Comparison of ENCODE assay signal across 1 cellular context in the genomic region with DNA sequence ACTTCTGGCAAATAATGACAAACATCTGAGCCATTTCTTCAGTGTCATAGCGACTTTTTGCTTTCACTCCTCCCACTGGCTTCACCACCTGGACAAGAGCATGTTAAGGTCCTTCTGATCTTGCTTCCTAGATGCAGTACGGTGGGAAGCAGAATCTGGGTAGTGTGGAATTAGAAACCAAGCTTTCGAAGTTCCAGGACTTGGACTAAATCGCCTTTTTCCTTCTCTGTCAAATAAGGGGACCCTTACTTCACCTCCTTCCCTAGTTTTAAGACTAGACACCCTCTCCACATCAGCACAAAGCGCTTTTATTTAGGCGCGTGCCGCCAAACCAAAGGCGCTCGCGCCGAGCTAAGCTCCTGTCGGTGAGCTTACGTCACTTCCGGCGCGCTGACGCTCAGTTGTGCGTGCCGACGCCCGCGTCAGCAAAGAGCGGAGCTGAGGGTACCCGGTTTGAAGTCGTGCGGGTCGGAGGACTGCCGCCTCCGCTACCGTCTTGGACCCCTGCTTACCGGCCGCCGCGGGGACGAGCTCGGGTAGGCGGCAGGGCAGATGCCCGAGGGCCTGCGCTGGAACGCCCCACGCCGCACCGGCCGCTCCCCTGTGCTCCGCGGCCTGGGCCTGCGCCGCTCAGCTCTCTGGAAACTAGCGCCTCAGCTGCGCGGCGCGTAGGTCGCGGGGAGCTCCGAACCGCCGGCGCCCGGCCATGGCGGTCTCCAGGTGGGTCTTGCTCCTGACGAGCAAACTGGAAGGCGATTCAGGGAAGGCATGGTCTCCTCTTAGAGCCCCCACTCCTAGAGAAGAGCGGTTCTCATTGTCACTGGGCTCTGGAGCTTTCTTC.
TF ChIP-seq lines count a peak whose summit lies in the region.

A gene (plus strand): TSS at position 400 of the 841 bp plus-strand sequence. CDS start 307 bp downstream, at position 707.

TF ChIP-seq in K562, 482 proteins besides CTCF, POLR2A, EP300 and RAD21 (continued from another document and continues in another):
- TF ChIP-seq, protein P1, sequence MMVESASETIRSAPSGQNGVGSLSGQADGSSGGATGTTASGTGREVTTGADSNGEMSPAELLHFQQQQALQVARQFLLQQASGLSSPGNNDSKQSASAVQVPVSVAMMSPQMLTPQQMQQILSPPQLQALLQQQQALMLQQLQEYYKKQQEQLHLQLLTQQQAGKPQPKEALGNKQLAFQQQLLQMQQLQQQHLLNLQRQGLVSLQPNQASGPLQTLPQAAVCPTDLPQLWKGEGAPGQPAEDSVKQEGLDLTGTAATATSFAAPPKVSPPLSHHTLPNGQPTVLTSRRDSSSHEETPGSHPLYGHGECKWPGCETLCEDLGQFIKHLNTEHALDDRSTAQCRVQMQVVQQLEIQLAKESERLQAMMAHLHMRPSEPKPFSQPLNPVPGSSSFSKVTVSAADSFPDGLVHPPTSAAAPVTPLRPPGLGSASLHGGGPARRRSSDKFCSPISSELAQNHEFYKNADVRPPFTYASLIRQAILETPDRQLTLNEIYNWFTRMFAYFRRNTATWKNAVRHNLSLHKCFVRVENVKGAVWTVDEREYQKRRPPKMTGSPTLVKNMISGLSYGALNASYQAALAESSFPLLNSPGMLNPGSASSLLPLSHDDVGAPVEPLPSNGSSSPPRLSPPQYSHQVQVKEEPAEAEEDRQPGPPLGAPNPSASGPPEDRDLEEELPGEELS (CRISPR knock-in tag; IDR thresholded peaks at IDR 0.05; ENCODE audit: borderline replicate concordance), result peak; percentile 43; the same call in 1 of the 2 replicates
- TF ChIP-seq, protein P2, sequence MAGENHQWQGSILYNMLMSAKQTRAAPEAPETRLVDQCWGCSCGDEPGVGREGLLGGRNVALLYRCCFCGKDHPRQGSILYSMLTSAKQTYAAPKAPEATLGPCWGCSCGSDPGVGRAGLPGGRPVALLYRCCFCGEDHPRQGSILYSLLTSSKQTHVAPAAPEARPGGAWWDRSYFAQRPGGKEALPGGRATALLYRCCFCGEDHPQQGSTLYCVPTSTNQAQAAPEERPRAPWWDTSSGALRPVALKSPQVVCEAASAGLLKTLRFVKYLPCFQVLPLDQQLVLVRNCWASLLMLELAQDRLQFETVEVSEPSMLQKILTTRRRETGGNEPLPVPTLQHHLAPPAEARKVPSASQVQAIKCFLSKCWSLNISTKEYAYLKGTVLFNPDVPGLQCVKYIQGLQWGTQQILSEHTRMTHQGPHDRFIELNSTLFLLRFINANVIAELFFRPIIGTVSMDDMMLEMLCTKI (IDR thresholded peaks at IDR 0.05; ENCODE audit: partially characterized antibody), result no peak
- TF ChIP-seq, protein P3, sequence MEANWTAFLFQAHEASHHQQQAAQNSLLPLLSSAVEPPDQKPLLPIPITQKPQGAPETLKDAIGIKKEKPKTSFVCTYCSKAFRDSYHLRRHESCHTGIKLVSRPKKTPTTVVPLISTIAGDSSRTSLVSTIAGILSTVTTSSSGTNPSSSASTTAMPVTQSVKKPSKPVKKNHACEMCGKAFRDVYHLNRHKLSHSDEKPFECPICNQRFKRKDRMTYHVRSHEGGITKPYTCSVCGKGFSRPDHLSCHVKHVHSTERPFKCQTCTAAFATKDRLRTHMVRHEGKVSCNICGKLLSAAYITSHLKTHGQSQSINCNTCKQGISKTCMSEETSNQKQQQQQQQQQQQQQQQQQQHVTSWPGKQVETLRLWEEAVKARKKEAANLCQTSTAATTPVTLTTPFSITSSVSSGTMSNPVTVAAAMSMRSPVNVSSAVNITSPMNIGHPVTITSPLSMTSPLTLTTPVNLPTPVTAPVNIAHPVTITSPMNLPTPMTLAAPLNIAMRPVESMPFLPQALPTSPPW (CRISPR knock-in tag; IDR thresholded peaks at IDR 0.05), result peak; percentile 9; the same call in 1 of the 2 replicates
- TF ChIP-seq NFRKB (IDR thresholded peaks at IDR 0.05; ENCODE audit: low read depth), result 0 out of 2 replicates have a peak, but pooled peaks have one; percentile 34
- TF ChIP-seq, protein P4, sequence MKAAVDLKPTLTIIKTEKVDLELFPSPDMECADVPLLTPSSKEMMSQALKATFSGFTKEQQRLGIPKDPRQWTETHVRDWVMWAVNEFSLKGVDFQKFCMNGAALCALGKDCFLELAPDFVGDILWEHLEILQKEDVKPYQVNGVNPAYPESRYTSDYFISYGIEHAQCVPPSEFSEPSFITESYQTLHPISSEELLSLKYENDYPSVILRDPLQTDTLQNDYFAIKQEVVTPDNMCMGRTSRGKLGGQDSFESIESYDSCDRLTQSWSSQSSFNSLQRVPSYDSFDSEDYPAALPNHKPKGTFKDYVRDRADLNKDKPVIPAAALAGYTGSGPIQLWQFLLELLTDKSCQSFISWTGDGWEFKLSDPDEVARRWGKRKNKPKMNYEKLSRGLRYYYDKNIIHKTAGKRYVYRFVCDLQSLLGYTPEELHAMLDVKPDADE (conservative IDR thresholded peaks at IDR 0.05; ENCODE audit: control insufficient read depth, low read depth, low read length), result peak; percentile 65; the same call in 1 of the 2 replicates
- no peak for TF ChIP-seq IRF2 (CRISPR knock-in tag; IDR thresholded peaks at IDR 0.05)
- TF ChIP-seq ARID1B (IDR thresholded peaks at IDR 0.05), result no peak
- TF ChIP-seq, protein P5, sequence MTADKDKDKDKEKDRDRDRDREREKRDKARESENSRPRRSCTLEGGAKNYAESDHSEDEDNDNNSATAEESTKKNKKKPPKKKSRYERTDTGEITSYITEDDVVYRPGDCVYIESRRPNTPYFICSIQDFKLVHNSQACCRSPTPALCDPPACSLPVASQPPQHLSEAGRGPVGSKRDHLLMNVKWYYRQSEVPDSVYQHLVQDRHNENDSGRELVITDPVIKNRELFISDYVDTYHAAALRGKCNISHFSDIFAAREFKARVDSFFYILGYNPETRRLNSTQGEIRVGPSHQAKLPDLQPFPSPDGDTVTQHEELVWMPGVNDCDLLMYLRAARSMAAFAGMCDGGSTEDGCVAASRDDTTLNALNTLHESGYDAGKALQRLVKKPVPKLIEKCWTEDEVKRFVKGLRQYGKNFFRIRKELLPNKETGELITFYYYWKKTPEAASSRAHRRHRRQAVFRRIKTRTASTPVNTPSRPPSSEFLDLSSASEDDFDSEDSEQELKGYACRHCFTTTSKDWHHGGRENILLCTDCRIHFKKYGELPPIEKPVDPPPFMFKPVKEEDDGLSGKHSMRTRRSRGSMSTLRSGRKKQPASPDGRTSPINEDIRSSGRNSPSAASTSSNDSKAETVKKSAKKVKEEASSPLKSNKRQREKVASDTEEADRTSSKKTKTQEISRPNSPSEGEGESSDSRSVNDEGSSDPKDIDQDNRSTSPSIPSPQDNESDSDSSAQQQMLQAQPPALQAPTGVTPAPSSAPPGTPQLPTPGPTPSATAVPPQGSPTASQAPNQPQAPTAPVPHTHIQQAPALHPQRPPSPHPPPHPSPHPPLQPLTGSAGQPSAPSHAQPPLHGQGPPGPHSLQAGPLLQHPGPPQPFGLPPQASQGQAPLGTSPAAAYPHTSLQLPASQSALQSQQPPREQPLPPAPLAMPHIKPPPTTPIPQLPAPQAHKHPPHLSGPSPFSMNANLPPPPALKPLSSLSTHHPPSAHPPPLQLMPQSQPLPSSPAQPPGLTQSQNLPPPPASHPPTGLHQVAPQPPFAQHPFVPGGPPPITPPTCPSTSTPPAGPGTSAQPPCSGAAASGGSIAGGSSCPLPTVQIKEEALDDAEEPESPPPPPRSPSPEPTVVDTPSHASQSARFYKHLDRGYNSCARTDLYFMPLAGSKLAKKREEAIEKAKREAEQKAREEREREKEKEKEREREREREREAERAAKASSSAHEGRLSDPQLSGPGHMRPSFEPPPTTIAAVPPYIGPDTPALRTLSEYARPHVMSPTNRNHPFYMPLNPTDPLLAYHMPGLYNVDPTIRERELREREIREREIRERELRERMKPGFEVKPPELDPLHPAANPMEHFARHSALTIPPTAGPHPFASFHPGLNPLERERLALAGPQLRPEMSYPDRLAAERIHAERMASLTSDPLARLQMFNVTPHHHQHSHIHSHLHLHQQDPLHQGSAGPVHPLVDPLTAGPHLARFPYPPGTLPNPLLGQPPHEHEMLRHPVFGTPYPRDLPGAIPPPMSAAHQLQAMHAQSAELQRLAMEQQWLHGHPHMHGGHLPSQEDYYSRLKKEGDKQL (CRISPR knock-in tag; IDR thresholded peaks at IDR 0.05; ENCODE audit: borderline replicate concordance), result no peak
- TF ChIP-seq, protein P6, sequence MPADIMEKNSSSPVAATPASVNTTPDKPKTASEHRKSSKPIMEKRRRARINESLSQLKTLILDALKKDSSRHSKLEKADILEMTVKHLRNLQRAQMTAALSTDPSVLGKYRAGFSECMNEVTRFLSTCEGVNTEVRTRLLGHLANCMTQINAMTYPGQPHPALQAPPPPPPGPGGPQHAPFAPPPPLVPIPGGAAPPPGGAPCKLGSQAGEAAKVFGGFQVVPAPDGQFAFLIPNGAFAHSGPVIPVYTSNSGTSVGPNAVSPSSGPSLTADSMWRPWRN (IDR thresholded peaks at IDR 0.05; ENCODE audit: low read depth), result 0 out of 2 replicates have a peak, but pooled peaks have one; percentile 31
- TF ChIP-seq RNF2 (IDR thresholded peaks at IDR 0.05), result no peak; the same call in 1 of the 2 replicates
- peak; percentile 95 for TF ChIP-seq RBFOX2 (IDR thresholded peaks at IDR 0.05; ENCODE audit: low read depth, low read length)
- no peak for TF ChIP-seq TRIM28 (IDR thresholded peaks at IDR 0.05)
- TF ChIP-seq RFX5 (IDR thresholded peaks at IDR 0.05; ENCODE audit: low read depth, low read length), result no peak
- TF ChIP-seq, protein P7, sequence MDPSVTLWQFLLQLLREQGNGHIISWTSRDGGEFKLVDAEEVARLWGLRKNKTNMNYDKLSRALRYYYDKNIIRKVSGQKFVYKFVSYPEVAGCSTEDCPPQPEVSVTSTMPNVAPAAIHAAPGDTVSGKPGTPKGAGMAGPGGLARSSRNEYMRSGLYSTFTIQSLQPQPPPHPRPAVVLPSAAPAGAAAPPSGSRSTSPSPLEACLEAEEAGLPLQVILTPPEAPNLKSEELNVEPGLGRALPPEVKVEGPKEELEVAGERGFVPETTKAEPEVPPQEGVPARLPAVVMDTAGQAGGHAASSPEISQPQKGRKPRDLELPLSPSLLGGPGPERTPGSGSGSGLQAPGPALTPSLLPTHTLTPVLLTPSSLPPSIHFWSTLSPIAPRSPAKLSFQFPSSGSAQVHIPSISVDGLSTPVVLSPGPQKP (CRISPR knock-in tag; IDR thresholded peaks at IDR 0.05), result no peak
- 0 out of 2 replicates have a peak, but pooled peaks have one; percentile 65 for TF ChIP-seq ZNF232 (CRISPR knock-in tag; IDR thresholded peaks at IDR 0.05)
- peak; percentile 69 for TF ChIP-seq ATF1 (CRISPR knock-in tag; IDR thresholded peaks at IDR 0.05)
- TF ChIP-seq ATF1 (tag; IDR thresholded peaks at IDR 0.05), result peak; percentile 98
- no peak for TF ChIP-seq HSF4 (CRISPR knock-in tag; IDR thresholded peaks at IDR 0.05; ENCODE audit: borderline replicate concordance)
- TF ChIP-seq ZKSCAN8 (CRISPR knock-in tag; IDR thresholded peaks at IDR 0.05), result no peak
- TF ChIP-seq, protein P8, sequence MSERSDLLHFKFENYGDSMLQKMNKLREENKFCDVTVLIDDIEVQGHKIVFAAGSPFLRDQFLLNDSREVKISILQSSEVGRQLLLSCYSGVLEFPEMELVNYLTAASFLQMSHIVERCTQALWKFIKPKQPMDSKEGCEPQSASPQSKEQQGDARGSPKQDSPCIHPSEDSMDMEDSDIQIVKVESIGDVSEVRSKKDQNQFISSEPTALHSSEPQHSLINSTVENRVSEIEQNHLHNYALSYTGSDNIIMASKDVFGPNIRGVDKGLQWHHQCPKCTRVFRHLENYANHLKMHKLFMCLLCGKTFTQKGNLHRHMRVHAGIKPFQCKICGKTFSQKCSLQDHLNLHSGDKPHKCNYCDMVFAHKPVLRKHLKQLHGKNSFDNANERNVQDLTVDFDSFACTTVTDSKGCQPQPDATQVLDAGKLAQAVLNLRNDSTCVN (CRISPR knock-in tag; IDR thresholded peaks at IDR 0.05), result no peak
- no peak for TF ChIP-seq NCOA2 (IDR thresholded peaks at IDR 0.05; ENCODE audit: partially characterized antibody in 2 of 2)
- TF ChIP-seq ZNF347 (CRISPR knock-in tag; IDR thresholded peaks at IDR 0.05; ENCODE audit: low read depth), result no peak
- TF ChIP-seq MAFF (IDR thresholded peaks at IDR 0.05; ENCODE audit: low read length), result no peak
- no peak for TF ChIP-seq HEY1 (CRISPR knock-in tag; IDR thresholded peaks at IDR 0.05; ENCODE audit: borderline replicate concordance)
- peak in 1 of 2 experiments; percentile 67; a peak in 2 of 4 replicates for TF ChIP-seq HDAC1 (IDR thresholded peaks at IDR 0.05)
- TF ChIP-seq, protein P9, sequence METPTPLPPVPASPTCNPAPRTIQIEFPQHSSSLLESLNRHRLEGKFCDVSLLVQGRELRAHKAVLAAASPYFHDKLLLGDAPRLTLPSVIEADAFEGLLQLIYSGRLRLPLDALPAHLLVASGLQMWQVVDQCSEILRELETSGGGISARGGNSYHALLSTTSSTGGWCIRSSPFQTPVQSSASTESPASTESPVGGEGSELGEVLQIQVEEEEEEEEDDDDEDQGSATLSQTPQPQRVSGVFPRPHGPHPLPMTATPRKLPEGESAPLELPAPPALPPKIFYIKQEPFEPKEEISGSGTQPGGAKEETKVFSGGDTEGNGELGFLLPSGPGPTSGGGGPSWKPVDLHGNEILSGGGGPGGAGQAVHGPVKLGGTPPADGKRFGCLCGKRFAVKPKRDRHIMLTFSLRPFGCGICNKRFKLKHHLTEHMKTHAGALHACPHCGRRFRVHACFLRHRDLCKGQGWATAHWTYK (CRISPR knock-in tag; IDR thresholded peaks at IDR 0.05), result 0 out of 2 replicates have a peak, but pooled peaks have one; percentile 29
- TF ChIP-seq, protein P10, sequence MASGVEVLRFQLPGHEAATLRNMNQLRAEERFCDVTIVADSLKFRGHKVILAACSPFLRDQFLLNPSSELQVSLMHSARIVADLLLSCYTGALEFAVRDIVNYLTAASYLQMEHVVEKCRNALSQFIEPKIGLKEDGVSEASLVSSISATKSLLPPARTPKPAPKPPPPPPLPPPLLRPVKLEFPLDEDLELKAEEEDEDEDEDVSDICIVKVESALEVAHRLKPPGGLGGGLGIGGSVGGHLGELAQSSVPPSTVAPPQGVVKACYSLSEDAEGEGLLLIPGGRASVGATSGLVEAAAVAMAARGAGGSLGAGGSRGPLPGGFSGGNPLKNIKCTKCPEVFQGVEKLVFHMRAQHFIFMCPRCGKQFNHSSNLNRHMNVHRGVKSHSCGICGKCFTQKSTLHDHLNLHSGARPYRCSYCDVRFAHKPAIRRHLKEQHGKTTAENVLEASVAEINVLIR (CRISPR knock-in tag; IDR thresholded peaks at IDR 0.05), result peak; percentile 85
- TF ChIP-seq, protein P11, sequence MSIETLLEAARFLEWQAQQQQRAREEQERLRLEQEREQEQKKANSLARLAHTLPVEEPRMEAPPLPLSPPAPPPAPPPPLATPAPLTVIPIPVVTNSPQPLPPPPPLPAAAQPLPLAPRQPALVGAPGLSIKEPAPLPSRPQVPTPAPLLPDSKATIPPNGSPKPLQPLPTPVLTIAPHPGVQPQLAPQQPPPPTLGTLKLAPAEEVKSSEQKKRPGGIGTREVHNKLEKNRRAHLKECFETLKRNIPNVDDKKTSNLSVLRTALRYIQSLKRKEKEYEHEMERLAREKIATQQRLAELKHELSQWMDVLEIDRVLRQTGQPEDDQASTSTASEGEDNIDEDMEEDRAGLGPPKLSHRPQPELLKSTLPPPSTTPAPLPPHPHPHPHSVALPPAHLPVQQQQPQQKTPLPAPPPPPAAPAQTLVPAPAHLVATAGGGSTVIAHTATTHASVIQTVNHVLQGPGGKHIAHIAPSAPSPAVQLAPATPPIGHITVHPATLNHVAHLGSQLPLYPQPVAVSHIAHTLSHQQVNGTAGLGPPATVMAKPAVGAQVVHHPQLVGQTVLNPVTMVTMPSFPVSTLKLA (conservative IDR thresholded peaks at IDR 0.05), result peak; percentile 67 to 85
- no peak for TF ChIP-seq CCAR2 (IDR thresholded peaks at IDR 0.05; ENCODE audit: low read depth, low read length)
- TF ChIP-seq NFXL1 (CRISPR knock-in tag; IDR thresholded peaks at IDR 0.05), result no peak
- no peak for TF ChIP-seq PRMT5 (CRISPR knock-in tag; IDR thresholded peaks at IDR 0.05)
- TF ChIP-seq RBM22 (IDR thresholded peaks at IDR 0.05; ENCODE audit: low read depth, low read length, poor library complexity, severe bottlenecking), result no peak
- TF ChIP-seq ASH1L (IDR thresholded peaks at IDR 0.05; ENCODE audit: borderline replicate concordance, low read depth, partially characterized antibody), result no peak
